ENCODE assay signal across 18 cellular contexts in genomic region chr1:93676424-93676823, GRCh38. TPM values are rescaled to one million over a fixed set of nuclear protein-coding genes. Genes with fewer than 3 reads are reported as not detected.
DNase-seq lines count a peak whose midpoint lies in the region; ATAC-seq, FAIRE-seq and TF ChIP-seq lines count a peak whose summit lies in the region.
"Had no signal": no experiment of that assay in that cellular context is flagged by ENCODE, and none has a peak within 500 bp of the region (broad histone marks: within the 10 kb centered on the region; RNA-seq: fewer than 3 reads in every experiment).

No MANE protein-coding gene starts in this region.

- H4K5ac ChIP-seq in H1 (ENCODE audit: insufficient read length, low read depth, low read length), result no peak overlapping the region

- DNase-seq in PC-3, result no peak
- DNase-seq in H1 (ENCODE audit: low read depth in 1 of 2, low spot score in 2 of 2), result no peak
- peak; percentile 66 for DNase-seq in left ventricle myocardium inferior
- DNase-seq in gastrocnemius medialis, result no peak
- DNase-seq in MG63, result no peak
- no peak for DNase-seq in COR-L47 (lab: John Stamatoyannopoulos, UW)
- DNase-seq in SKM-1 (lab: John Stamatoyannopoulos, UW; ENCODE audit: unreplicated experiment), result no peak
- DNase-seq: activated CD4-positive, alpha-beta T cell treated with anti-CD3 and anti-CD28 coated beads, Interleukin-2, amount 50 U/mL, for 1 hour; activated T-cell treated with anti-CD3 and anti-CD28 coated beads, Interleukin-2, amount 50 U/mL, for 72 hours; BE2C; hippocampal formation; naive thymus-derived CD4-positive, alpha-beta T cell; NCI-H1092; SHP77 treated with DMSO at 0.1 percent for 48 hours had no signal

- H3K27ac ChIP-seq in PC-3 (ENCODE audit: low read length) (peak overlapping the region; percentile 99), H1 (ENCODE audit: low read depth, low read length) (no peak overlapping the region), left ventricle myocardium inferior (replicated peaks) (peak overlapping the region; percentile 78), gastrocnemius medialis (peak overlapping the region; percentile 46 to 61 (median 51))

- H2BK15ac ChIP-seq in H1 (ENCODE audit: low read length), result no peak overlapping the region

- H3K4me3 ChIP-seq in PC-3 (ENCODE audit: low read length) (peak overlapping the region; percentile 95), H1 (ENCODE audit: extremely low read depth in 1 of 4, insufficient read depth in 2 of 4, low read depth in 3 of 4, low read length in 4 of 4) (no peak overlapping the region), left ventricle myocardium inferior (no peak overlapping the region), gastrocnemius medialis (no peak overlapping the region), MG63 (no peak overlapping the region)
- H3K4me3 ChIP-seq: K562 had no signal

- in situ Hi-C loops in gastrocnemius medialis (cut with MboI; ENCODE audit: low sequenced_read_pairs in 4 of 4), result no loop called here

- H2BK20ac ChIP-seq in H1 (ENCODE audit: low read length), result no peak overlapping the region

- H3K36me3 ChIP-seq in PC-3 (ENCODE audit: low read depth, low read length) (peaks cover 83% of the 10 kb centered on the region), H1 (ENCODE audit: control insufficient read depth in 2 of 4, insufficient read depth in 4 of 4, low read length in 3 of 4) (peaks cover 0 to 4% (median 0%) of the 10 kb centered on the region in 4 experiments; a peak in 3 of 8 replicates), left ventricle myocardium inferior (peaks cover 7% of the 10 kb centered on the region), gastrocnemius medialis (no peaks in the 10 kb centered on the region), MG63 (peaks cover 48% of the 10 kb centered on the region)

- peak overlapping the region; percentile 94 for H3K4me2 ChIP-seq in PC-3 (ENCODE audit: low read length)
- H3K4me2 ChIP-seq in H1 (ENCODE audit: insufficient read depth in 1 of 2, low read depth in 2 of 2, low read length in 2 of 2), result no peak overlapping the region

- H2BK120ac ChIP-seq in H1 (replicated peaks; ENCODE audit: low read depth, low read length), result no peak overlapping the region

- ATAC-seq in PC-3, result no peak
- no peak for ATAC-seq in gastrocnemius medialis
- ATAC-seq in GM21717 (IDR thresholded peaks at IDR 0.05; ENCODE audit: unreplicated experiment), result no peak
- ATAC-seq: activated T-cell treated with anti-CD3 and anti-CD28 coated beads, Interleukin-2, amount 50 U/mL, for 72 hours; K562; left lobe of liver; naive thymus-derived CD4-positive, alpha-beta T cell had no signal

- peaks cover 68% of the 10 kb centered on the region for H4K20me1 ChIP-seq in PC-3 (ENCODE audit: low read length)
- peaks cover 0 to 6% of the 10 kb centered on the region in 2 experiments for H4K20me1 ChIP-seq in H1 (replicated peaks in 1 of 2; ENCODE audit: control insufficient read depth in 1 of 2, insufficient read depth in 2 of 2, low read length in 2 of 2)

- 0 out of 2 replicates have a peak overlapping the region, but pooled peaks have one; percentile 54 for H2BK5ac ChIP-seq in H1 (ENCODE audit: low read depth, low read length)

- H3K18ac ChIP-seq in H1 (ENCODE audit: extremely low read depth, low read length), result no peak overlapping the region

- no peak overlapping the region for H3K56ac ChIP-seq in H1 (replicated peaks; ENCODE audit: insufficient read length, low read depth, low read length)

- H4K8ac ChIP-seq in H1 (ENCODE audit: extremely low read depth, insufficient read depth, low read length), result no peak overlapping the region

- no peak overlapping the region for H2BK12ac ChIP-seq in H1 (ENCODE audit: low read depth, low read length)

- TF ChIP-seq EP300 in H1 (IDR thresholded peaks at IDR 0.05; ENCODE audit: borderline replicate concordance in 1 of 2, low read depth in 2 of 2, low read length in 2 of 2), result no peak

- H3K9ac ChIP-seq in PC-3 (ENCODE audit: low read length), result peak overlapping the region; percentile 100; the same call in 1 of the 2 replicates
- H3K9ac ChIP-seq in H1 (replicated peaks in 1 of 4; ENCODE audit: extremely low read depth in 1 of 4, low read depth in 3 of 4, low read length in 3 of 4), result no peak overlapping the region

- peaks cover 35% of the 10 kb centered on the region for H3F3A ChIP-seq in PC-3 (ENCODE audit: low read length, unreplicated experiment)

- H3K79me2 ChIP-seq in PC-3 (ENCODE audit: low read length) (peaks cover 100% of the 10 kb centered on the region), H1 (ENCODE audit: control insufficient read depth in 1 of 2, insufficient read depth in 2 of 2, low read length in 2 of 2) (peaks cover 0 to 23% of the 10 kb centered on the region in 2 experiments; a peak in 1 of 4 replicates)

- H3K4me1 ChIP-seq in PC-3 (ENCODE audit: insufficient read depth, low read length), result peaks cover 85% of the 10 kb centered on the region
- H3K4me1 ChIP-seq in H1 (replicated peaks in 1 of 4; ENCODE audit: control insufficient read depth in 3 of 4, insufficient read depth in 4 of 4, low read length in 3 of 4), result peaks cover 5 to 12% (median 5%) of the 10 kb centered on the region in 4 experiments
- H3K4me1 ChIP-seq in left ventricle myocardium inferior, result peaks cover 95% of the 10 kb centered on the region
- peaks cover 26 to 57% of the 10 kb centered on the region in 2 donors for H3K4me1 ChIP-seq in gastrocnemius medialis

- intact Hi-C loops in PC-3 (cut with micrococcal nuclease) (no loop called here), left ventricle myocardium inferior (cut with micrococcal nuclease) (no loop called here), gastrocnemius medialis (cut with DNase I; ENCODE audit: low total_unique reads) (no loop called here)

- H3K23me2 ChIP-seq in H1 (ENCODE audit: low read depth, low read length), result peaks cover 10% of the 10 kb centered on the region

- CTCF ChIA-PET in PC-3 (lab: Charles Lee), result no interaction called here
- CTCF ChIA-PET in H1 (lab: Charles Lee; ENCODE audit: partially characterized antibody), result interaction anchor here (0.6 to 1.0 kb wide), 3 partner anchors 35 to 60 kb away, joined by 3 to 4 read pairs (median 3); no protein-coding TSS in a partner anchor

- no peaks in the 10 kb centered on the region for H3K9me2 ChIP-seq in PC-3 (replicated peaks; ENCODE audit: low read length)

- no peak for TF ChIP-seq RAD21 in H1 (IDR thresholded peaks at IDR 0.05 in 1 of 2, conservative IDR thresholded peaks at IDR 0.05 in 1 of 2; ENCODE audit: low read depth in 2 of 2, low read length in 2 of 2)

- H3K27me3 ChIP-seq in PC-3 (ENCODE audit: low read length) (no peaks in the 10 kb centered on the region), H1 (replicated peaks in 1 of 4; ENCODE audit: control insufficient read depth in 3 of 4, extremely low read depth in 1 of 4, insufficient read depth in 3 of 4, low read length in 3 of 4) (no peaks in the 10 kb centered on the region; a peak in 1 of 7 replicates), left ventricle myocardium inferior (ENCODE audit: low read depth) (no peaks in the 10 kb centered on the region), gastrocnemius medialis (no peaks in the 10 kb centered on the region), MG63 (no peaks in the 10 kb centered on the region)
- H3K27me3 ChIP-seq: BE2C had no signal

- H2AK5ac ChIP-seq in H1 (ENCODE audit: low read depth, low read length), result 0 out of 2 replicates have a peak overlapping the region, but pooled peaks have one; percentile 14

- no TSS peak for BruUV-seq in PC-3 (replicated peaks; lab: Mats Ljungman, UMichigan)

- TF ChIP-seq POLR2A in H1 (IDR thresholded peaks at IDR 0.05; ENCODE audit: control extremely low read depth in 1 of 2, low read depth in 2 of 2, low read length in 2 of 2) (no peak), gastrocnemius medialis (IDR thresholded peaks at IDR 0.05) (no peak)

- H3K9me3 ChIP-seq in PC-3 (ENCODE audit: low read length) (no peaks in the 10 kb centered on the region), H1 (ENCODE audit: insufficient read depth in 2 of 2, low read depth in 1 of 2, low read length in 1 of 2) (no peaks in the 10 kb centered on the region), left ventricle myocardium inferior (replicated peaks) (no peaks in the 10 kb centered on the region), gastrocnemius medialis (no peaks in the 10 kb centered on the region), MG63 (no peaks in the 10 kb centered on the region)
- H3K9me3 ChIP-seq: BE2C had no signal

- TF ChIP-seq CTCF in PC-3 (conservative IDR thresholded peaks at IDR 0.05; ENCODE audit: low read depth, low read length), result no peak
- no peak for TF ChIP-seq CTCF in H1 (IDR thresholded peaks at IDR 0.05; ENCODE audit: control extremely low read depth in 1 of 3, insufficient read depth in 1 of 3, low read depth in 1 of 3, low read length in 3 of 3)
- TF ChIP-seq CTCF in left ventricle myocardium inferior (IDR thresholded peaks at IDR 0.05; ENCODE audit: borderline replicate concordance), result no peak
- TF ChIP-seq CTCF in gastrocnemius medialis (IDR thresholded peaks at IDR 0.05 in 4 of 5, conservative IDR thresholded peaks at IDR 0.05 in 1 of 5), result no peak

- no peak overlapping the region for H3K14ac ChIP-seq in H1 (ENCODE audit: insufficient read length)

- H4K91ac ChIP-seq in H1 (replicated peaks; ENCODE audit: insufficient read length, low read length), result no peak overlapping the region

- WGBS in H1 (ENCODE audit: extremely low coverage in 1 of 2, insufficient coverage in 1 of 2, insufficient read length in 1 of 2, insufficient replicate concordance in 2 of 2, low coverage in 1 of 2, low lambda C conversion rate in 2 of 2, missing lambda C conversion rate in 1 of 2), 2 experiments, result 94% methylated on average over 6 of the region's 6 CpGs; no CpG with 5 or more reads in 1 of the 2 experiments

- POLR2A ChIA-PET in PC-3 (lab: Charles Lee; ENCODE audit: unreplicated experiment) (interaction anchor here (0.5 to 0.6 kb wide), 2 partner anchors 9 kb away, joined by 3 to 4 read pairs; no protein-coding TSS in a partner anchor), H1 (lab: Charles Lee; ENCODE audit: partially characterized antibody) (no interaction called here)

- FAIRE-seq in H1 (lab: Jason Lieb, UNC), result no peak
- FAIRE-seq: colon had no signal

- H2AFZ ChIP-seq in PC-3 (ENCODE audit: low read length) (no peak overlapping the region), H1 (ENCODE audit: low read length) (no peak overlapping the region)

- no peaks in the 10 kb centered on the region; the same call in 1 of the 2 replicates for H3K79me1 ChIP-seq in H1 (ENCODE audit: low read depth, low read length)

- no peak overlapping the region for H3K23ac ChIP-seq in H1 (ENCODE audit: insufficient read length)

- no peak overlapping the region for H3K4ac ChIP-seq in H1 (replicated peaks; ENCODE audit: insufficient read length, low read depth, low read length)

RNA-seq across cellular contexts. Expression of gene BCAR3, which starts 5.2 kb away (rescaled TPM):
- 169 and 171 TPM in 2 replicates for total RNA-seq in PC-3 (2014; rRNA removed)
- 8.3 and 9.2 TPM in 2 replicates for total RNA-seq in H1 (2021; fragmentation: NEBNext Ultra II Directional; extraction: Animal tissue kit (Norgen Biotek cat#: 25700))
- polyA plus RNA-seq in H1 (2011; rRNA removed), result 5.6 and 7.3 TPM in 2 replicates
- polyA plus RNA-seq in H1 (2011; cell fraction: cytosol; rRNA removed), result 6.6 TPM
- 9.7 TPM for polyA plus RNA-seq in H1 (2011; cell fraction: nucleus; rRNA removed)
- polyA plus RNA-seq in H1 (2012, experiment 1 of 2), result 7.0 to 8.0 TPM (median 7.8 TPM) in 4 replicates
- 6.1 TPM for polyA plus RNA-seq in H1 (2012, experiment 2 of 2)
- polyA plus RNA-seq in H1 (2013, experiment 1 of 2), result 5.1 TPM
- polyA plus RNA-seq in H1 (2013, experiment 2 of 2), result 5.2 TPM
- polyA minus RNA-seq in H1 (2011; rRNA and poly(A)+ RNA removed), result 10.9 and 11.0 TPM in 2 replicates
- 19.4 TPM for polyA minus RNA-seq in H1 (2011; cell fraction: cytosol; rRNA and poly(A)+ RNA removed)
- 14.6 TPM for polyA minus RNA-seq in H1 (2011; cell fraction: nucleus; rRNA and poly(A)+ RNA removed)
- 23.5 TPM for total RNA-seq in left ventricle myocardium inferior
- total RNA-seq in gastrocnemius medialis, result 10 to 100 TPM; 17.1 to 25.0 (median 22.9) TPM
- total RNA-seq in MG63 (2014; rRNA removed; shearing (Covaris generic); ENCODE audit: low replicate concordance), result 21.2 and 26.0 TPM in 2 replicates
